Comparison of ENCODE assay signal across 1 cellular context in the genomic region with DNA sequence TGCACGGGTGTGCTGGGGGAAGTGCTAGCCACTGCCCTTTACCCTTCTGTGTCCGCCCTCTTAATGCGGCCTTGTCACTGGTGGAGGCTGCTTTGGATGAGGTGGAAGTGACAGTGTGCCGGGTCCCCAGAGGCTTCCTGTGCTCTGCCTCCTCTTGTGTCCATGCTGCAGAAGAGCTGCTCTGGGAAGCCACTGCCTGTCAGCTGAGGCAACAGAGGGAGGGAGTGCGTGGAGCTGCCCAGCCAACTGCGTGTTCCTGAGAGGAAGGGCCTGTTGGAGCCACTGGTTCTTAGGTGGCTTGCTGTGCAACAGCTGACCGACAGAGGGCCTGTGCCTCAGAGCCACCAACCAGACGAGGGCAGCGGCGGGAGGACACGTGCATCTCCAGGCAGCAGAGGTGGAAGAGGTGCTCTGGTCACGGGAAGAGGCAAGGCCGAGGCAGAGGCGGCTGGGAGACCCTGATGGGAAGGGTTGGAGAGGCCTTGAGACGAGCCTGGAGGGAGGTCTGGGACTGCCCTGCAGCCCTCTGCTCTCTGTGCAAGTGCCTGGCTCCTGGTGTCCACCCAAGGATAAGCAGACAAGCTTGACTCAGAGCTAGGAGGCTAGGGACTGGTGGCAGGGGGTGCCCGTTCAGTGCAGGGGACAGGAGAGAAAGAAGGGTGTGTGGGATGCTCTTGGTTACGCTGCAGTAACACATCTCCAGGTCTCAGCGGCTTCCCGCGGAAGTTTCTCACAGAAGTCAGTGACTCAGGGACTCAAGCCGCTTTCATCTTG.
TF ChIP-seq lines count a peak whose summit lies in the region.

No MANE protein-coding gene starts in this region.

TF ChIP-seq in HepG2, 621 proteins besides CTCF, POLR2A, EP300 and RAD21 (continued from another document and continues in another):
- TF ChIP-seq, protein P1, sequence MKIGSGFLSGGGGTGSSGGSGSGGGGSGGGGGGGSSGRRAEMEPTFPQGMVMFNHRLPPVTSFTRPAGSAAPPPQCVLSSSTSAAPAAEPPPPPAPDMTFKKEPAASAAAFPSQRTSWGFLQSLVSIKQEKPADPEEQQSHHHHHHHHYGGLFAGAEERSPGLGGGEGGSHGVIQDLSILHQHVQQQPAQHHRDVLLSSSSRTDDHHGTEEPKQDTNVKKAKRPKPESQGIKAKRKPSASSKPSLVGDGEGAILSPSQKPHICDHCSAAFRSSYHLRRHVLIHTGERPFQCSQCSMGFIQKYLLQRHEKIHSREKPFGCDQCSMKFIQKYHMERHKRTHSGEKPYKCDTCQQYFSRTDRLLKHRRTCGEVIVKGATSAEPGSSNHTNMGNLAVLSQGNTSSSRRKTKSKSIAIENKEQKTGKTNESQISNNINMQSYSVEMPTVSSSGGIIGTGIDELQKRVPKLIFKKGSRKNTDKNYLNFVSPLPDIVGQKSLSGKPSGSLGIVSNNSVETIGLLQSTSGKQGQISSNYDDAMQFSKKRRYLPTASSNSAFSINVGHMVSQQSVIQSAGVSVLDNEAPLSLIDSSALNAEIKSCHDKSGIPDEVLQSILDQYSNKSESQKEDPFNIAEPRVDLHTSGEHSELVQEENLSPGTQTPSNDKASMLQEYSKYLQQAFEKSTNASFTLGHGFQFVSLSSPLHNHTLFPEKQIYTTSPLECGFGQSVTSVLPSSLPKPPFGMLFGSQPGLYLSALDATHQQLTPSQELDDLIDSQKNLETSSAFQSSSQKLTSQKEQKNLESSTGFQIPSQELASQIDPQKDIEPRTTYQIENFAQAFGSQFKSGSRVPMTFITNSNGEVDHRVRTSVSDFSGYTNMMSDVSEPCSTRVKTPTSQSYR (CRISPR knock-in tag; IDR thresholded peaks at IDR 0.05; ENCODE audit: borderline replicate concordance): 0 out of 2 replicates have a peak, but pooled peaks have one; percentile 14
- TF ChIP-seq ATF7-NPFF (CRISPR knock-in tag; IDR thresholded peaks at IDR 0.05; ENCODE audit: low read depth) (peak; percentile 75; the same call in 1 of the 2 replicates), ZNF569 (CRISPR knock-in tag; IDR thresholded peaks at IDR 0.05; ENCODE audit: borderline replicate concordance) (no peak), IRX3 (CRISPR knock-in tag; IDR thresholded peaks at IDR 0.05; ENCODE audit: borderline replicate concordance, low read depth) (0 out of 2 replicates have a peak, but pooled peaks have one; percentile 57), ZBTB7A (CRISPR knock-in tag; IDR thresholded peaks at IDR 0.05) (peak; percentile 78), PHF20 (CRISPR knock-in tag; IDR thresholded peaks at IDR 0.05) (peak; percentile 38), ZNF619 (CRISPR knock-in tag; IDR thresholded peaks at IDR 0.05) (peak; percentile 90), TEAD2 (CRISPR knock-in tag; IDR thresholded peaks at IDR 0.05) (0 out of 2 replicates have a peak, but pooled peaks have one; percentile 64), ZNF101 (CRISPR knock-in tag; IDR thresholded peaks at IDR 0.05; ENCODE audit: borderline replicate concordance, low read depth) (no peak), RARA (CRISPR knock-in tag; IDR thresholded peaks at IDR 0.05) (peak; percentile 52), NFIB (CRISPR knock-in tag; IDR thresholded peaks at IDR 0.05; ENCODE audit: borderline replicate concordance) (no peak), JUND (CRISPR knock-in tag; IDR thresholded peaks at IDR 0.05) (no peak), SIX4 (CRISPR knock-in tag; IDR thresholded peaks at IDR 0.05) (no peak), ZNF737 (CRISPR knock-in tag; IDR thresholded peaks at IDR 0.05; ENCODE audit: borderline replicate concordance) (peak; percentile 75; the same call in 1 of the 2 replicates), ZNF546 (CRISPR knock-in tag; conservative IDR thresholded peaks at IDR 0.05) (no peak; the same call in 1 of the 2 replicates), ZNF484 (CRISPR knock-in tag; IDR thresholded peaks at IDR 0.05; ENCODE audit: borderline replicate concordance, low read depth) (no peak), NFYC (CRISPR knock-in tag; IDR thresholded peaks at IDR 0.05) (peak; percentile 23; the same call in 1 of the 2 replicates), ZNF234 (CRISPR knock-in tag; conservative IDR thresholded peaks at IDR 0.05) (0 out of 2 replicates have a peak, but pooled peaks have one; percentile 18), TOE1 (CRISPR knock-in tag; IDR thresholded peaks at IDR 0.05) (no peak), PRMT3 (CRISPR knock-in tag; IDR thresholded peaks at IDR 0.05; ENCODE audit: borderline replicate concordance, low read depth) (peak; percentile 76; the same call in 1 of the 2 replicates), HDAC2 (CRISPR knock-in tag; IDR thresholded peaks at IDR 0.05) (peak; percentile 80), ZNF496 (CRISPR knock-in tag; IDR thresholded peaks at IDR 0.05; ENCODE audit: insufficient replicate concordance) (no peak), ZNF382 (CRISPR knock-in tag; IDR thresholded peaks at IDR 0.05; ENCODE audit: borderline replicate concordance) (no peak), ZNF337 (CRISPR knock-in tag; IDR thresholded peaks at IDR 0.05; ENCODE audit: borderline replicate concordance, low read depth) (peak; percentile 82; the same call in 1 of the 2 replicates), ZNF562 (CRISPR knock-in tag; IDR thresholded peaks at IDR 0.05; ENCODE audit: borderline replicate concordance) (no peak), AKAP8 (CRISPR knock-in tag; IDR thresholded peaks at IDR 0.05) (peak; percentile 85), MLLT10 (CRISPR knock-in tag; IDR thresholded peaks at IDR 0.05) (no peak)
- TF ChIP-seq, protein P2, sequence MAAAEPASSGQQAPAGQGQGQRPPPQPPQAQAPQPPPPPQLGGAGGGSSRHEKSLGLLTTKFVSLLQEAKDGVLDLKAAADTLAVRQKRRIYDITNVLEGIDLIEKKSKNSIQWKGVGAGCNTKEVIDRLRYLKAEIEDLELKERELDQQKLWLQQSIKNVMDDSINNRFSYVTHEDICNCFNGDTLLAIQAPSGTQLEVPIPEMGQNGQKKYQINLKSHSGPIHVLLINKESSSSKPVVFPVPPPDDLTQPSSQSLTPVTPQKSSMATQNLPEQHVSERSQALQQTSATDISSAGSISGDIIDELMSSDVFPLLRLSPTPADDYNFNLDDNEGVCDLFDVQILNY (CRISPR knock-in tag; conservative IDR thresholded peaks at IDR 0.05): no peak
- TF ChIP-seq, protein P3, sequence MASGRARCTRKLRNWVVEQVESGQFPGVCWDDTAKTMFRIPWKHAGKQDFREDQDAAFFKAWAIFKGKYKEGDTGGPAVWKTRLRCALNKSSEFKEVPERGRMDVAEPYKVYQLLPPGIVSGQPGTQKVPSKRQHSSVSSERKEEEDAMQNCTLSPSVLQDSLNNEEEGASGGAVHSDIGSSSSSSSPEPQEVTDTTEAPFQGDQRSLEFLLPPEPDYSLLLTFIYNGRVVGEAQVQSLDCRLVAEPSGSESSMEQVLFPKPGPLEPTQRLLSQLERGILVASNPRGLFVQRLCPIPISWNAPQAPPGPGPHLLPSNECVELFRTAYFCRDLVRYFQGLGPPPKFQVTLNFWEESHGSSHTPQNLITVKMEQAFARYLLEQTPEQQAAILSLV (CRISPR knock-in tag; IDR thresholded peaks at IDR 0.05; ENCODE audit: borderline replicate concordance): peak; percentile 95
- TF ChIP-seq, protein P4, sequence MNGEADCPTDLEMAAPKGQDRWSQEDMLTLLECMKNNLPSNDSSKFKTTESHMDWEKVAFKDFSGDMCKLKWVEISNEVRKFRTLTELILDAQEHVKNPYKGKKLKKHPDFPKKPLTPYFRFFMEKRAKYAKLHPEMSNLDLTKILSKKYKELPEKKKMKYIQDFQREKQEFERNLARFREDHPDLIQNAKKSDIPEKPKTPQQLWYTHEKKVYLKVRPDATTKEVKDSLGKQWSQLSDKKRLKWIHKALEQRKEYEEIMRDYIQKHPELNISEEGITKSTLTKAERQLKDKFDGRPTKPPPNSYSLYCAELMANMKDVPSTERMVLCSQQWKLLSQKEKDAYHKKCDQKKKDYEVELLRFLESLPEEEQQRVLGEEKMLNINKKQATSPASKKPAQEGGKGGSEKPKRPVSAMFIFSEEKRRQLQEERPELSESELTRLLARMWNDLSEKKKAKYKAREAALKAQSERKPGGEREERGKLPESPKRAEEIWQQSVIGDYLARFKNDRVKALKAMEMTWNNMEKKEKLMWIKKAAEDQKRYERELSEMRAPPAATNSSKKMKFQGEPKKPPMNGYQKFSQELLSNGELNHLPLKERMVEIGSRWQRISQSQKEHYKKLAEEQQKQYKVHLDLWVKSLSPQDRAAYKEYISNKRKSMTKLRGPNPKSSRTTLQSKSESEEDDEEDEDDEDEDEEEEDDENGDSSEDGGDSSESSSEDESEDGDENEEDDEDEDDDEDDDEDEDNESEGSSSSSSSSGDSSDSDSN (CRISPR knock-in tag; IDR thresholded peaks at IDR 0.05): peak; percentile 67
- TF ChIP-seq, protein P5, sequence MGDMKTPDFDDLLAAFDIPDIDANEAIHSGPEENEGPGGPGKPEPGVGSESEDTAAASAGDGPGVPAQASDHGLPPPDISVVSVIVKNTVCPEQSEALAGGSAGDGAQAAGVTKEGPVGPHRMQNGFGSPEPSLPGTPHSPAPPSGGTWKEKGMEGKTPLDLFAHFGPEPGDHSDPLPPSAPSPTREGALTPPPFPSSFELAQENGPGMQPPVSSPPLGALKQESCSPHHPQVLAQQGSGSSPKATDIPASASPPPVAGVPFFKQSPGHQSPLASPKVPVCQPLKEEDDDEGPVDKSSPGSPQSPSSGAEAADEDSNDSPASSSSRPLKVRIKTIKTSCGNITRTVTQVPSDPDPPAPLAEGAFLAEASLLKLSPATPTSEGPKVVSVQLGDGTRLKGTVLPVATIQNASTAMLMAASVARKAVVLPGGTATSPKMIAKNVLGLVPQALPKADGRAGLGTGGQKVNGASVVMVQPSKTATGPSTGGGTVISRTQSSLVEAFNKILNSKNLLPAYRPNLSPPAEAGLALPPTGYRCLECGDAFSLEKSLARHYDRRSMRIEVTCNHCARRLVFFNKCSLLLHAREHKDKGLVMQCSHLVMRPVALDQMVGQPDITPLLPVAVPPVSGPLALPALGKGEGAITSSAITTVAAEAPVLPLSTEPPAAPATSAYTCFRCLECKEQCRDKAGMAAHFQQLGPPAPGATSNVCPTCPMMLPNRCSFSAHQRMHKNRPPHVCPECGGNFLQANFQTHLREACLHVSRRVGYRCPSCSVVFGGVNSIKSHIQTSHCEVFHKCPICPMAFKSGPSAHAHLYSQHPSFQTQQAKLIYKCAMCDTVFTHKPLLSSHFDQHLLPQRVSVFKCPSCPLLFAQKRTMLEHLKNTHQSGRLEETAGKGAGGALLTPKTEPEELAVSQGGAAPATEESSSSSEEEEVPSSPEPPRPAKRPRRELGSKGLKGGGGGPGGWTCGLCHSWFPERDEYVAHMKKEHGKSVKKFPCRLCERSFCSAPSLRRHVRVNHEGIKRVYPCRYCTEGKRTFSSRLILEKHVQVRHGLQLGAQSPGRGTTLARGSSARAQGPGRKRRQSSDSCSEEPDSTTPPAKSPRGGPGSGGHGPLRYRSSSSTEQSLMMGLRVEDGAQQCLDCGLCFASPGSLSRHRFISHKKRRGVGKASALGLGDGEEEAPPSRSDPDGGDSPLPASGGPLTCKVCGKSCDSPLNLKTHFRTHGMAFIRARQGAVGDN (CRISPR knock-in tag; IDR thresholded peaks at IDR 0.05): peak; percentile 100
- TF ChIP-seq, protein P6, sequence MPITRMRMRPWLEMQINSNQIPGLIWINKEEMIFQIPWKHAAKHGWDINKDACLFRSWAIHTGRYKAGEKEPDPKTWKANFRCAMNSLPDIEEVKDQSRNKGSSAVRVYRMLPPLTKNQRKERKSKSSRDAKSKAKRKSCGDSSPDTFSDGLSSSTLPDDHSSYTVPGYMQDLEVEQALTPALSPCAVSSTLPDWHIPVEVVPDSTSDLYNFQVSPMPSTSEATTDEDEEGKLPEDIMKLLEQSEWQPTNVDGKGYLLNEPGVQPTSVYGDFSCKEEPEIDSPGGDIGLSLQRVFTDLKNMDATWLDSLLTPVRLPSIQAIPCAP (CRISPR knock-in tag; IDR thresholded peaks at IDR 0.05; ENCODE audit: low read depth): no peak
- TF ChIP-seq, protein P7, sequence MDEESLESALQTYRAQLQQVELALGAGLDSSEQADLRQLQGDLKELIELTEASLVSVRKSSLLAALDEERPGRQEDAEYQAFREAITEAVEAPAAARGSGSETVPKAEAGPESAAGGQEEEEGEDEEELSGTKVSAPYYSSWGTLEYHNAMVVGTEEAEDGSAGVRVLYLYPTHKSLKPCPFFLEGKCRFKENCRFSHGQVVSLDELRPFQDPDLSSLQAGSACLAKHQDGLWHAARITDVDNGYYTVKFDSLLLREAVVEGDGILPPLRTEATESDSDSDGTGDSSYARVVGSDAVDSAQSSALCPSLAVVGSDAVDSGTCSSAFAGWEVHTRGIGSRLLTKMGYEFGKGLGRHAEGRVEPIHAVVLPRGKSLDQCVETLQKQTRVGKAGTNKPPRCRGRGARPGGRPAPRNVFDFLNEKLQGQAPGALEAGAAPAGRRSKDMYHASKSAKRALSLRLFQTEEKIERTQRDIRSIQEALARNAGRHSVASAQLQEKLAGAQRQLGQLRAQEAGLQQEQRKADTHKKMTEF (CRISPR knock-in tag; IDR thresholded peaks at IDR 0.05): 0 out of 2 replicates have a peak, but pooled peaks have one; percentile 30
- TF ChIP-seq, protein P8, sequence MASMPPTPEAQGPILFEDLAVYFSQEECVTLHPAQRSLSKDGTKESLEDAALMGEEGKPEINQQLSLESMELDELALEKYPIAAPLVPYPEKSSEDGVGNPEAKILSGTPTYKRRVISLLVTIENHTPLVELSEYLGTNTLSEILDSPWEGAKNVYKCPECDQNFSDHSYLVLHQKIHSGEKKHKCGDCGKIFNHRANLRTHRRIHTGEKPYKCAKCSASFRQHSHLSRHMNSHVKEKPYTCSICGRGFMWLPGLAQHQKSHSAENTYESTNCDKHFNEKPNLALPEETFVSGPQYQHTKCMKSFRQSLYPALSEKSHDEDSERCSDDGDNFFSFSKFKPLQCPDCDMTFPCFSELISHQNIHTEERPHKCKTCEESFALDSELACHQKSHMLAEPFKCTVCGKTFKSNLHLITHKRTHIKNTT (CRISPR knock-in tag; IDR thresholded peaks at IDR 0.05): no peak
- TF ChIP-seq, protein P9, sequence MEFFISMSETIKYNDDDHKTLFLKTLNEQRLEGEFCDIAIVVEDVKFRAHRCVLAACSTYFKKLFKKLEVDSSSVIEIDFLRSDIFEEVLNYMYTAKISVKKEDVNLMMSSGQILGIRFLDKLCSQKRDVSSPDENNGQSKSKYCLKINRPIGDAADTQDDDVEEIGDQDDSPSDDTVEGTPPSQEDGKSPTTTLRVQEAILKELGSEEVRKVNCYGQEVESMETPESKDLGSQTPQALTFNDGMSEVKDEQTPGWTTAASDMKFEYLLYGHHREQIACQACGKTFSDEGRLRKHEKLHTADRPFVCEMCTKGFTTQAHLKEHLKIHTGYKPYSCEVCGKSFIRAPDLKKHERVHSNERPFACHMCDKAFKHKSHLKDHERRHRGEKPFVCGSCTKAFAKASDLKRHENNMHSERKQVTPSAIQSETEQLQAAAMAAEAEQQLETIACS (CRISPR knock-in tag; IDR thresholded peaks at IDR 0.05): no peak; the same call in 1 of the 2 replicates
- TF ChIP-seq, protein P10, sequence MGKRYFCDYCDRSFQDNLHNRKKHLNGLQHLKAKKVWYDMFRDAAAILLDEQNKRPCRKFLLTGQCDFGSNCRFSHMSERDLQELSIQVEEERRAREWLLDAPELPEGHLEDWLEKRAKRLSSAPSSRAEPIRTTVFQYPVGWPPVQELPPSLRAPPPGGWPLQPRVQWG (CRISPR knock-in tag; IDR thresholded peaks at IDR 0.05; ENCODE audit: borderline replicate concordance, low read depth): no peak
- TF ChIP-seq, protein P11, sequence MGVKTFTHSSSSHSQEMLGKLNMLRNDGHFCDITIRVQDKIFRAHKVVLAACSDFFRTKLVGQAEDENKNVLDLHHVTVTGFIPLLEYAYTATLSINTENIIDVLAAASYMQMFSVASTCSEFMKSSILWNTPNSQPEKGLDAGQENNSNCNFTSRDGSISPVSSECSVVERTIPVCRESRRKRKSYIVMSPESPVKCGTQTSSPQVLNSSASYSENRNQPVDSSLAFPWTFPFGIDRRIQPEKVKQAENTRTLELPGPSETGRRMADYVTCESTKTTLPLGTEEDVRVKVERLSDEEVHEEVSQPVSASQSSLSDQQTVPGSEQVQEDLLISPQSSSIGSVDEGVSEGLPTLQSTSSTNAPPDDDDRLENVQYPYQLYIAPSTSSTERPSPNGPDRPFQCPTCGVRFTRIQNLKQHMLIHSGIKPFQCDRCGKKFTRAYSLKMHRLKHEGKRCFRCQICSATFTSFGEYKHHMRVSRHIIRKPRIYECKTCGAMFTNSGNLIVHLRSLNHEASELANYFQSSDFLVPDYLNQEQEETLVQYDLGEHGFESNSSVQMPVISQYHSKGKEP (CRISPR knock-in tag; IDR thresholded peaks at IDR 0.05): no peak
